In the genomic region with DNA sequence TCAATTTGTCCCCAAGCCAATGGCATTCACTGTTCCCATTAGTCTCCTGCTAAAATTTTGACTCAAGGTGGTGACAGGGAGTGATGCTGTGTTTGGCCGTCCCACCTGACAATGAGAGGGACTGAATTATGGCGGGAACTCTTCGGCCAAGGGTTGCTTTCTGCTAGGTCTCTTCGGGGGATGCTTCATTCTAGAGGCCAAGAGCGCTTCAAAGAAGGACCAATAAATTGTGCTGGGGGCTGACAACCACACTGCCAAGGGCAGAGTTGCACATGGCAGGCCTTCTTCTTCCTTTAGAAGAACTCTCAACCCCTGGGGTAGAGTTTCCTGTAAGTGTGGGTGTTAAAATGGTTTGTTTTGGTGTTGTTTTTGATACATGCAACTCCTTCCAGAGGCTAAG, we compare ENCODE assay signal across 12 cellular contexts.
DNase-seq lines count a peak whose midpoint lies in the region; ATAC-seq and TF ChIP-seq lines count a peak whose summit lies in the region.
"Had no signal": no experiment of that assay in that cellular context is flagged by ENCODE, and none has a peak within 500 bp of the region (broad histone marks: within the 10 kb centered on the region; RNA-seq: fewer than 3 reads in every experiment).

No MANE protein-coding gene starts in this region.

- in situ Hi-C loops in HAP-1 (cut with MboI; ENCODE audit: low sequenced_read_pairs), result no loop called here

- H3K4me1 ChIP-seq in breast epithelium (no peaks in the 10 kb centered on the region), prostate gland (replicated peaks) (no peaks in the 10 kb centered on the region), uterus (no peaks in the 10 kb centered on the region), HAP-1 (no peaks in the 10 kb centered on the region)

- H3K4me3 ChIP-seq in breast epithelium (no peak overlapping the region), prostate gland (no peak overlapping the region), uterus (no peak overlapping the region), HAP-1 (no peak overlapping the region)
- H3K4me3 ChIP-seq: GM23338, PC-9 had no signal

- no peaks in the 10 kb centered on the region for H3K9me3 ChIP-seq in breast epithelium
- H3K9me3 ChIP-seq in prostate gland, result no peaks in the 10 kb centered on the region
- no peaks in the 10 kb centered on the region for H3K9me3 ChIP-seq in uterus
- no peaks in the 10 kb centered on the region for H3K9me3 ChIP-seq in HAP-1

- TF ChIP-seq CTCF in breast epithelium (IDR thresholded peaks at IDR 0.05) (no peak), prostate gland (IDR thresholded peaks at IDR 0.05) (no peak), uterus (IDR thresholded peaks at IDR 0.05) (no peak), RWPE1 (conservative IDR thresholded peaks at IDR 0.05; ENCODE audit: low read depth) (no peak)

- CTCF ChIA-PET in RWPE1 (lab: Yijun Ruan, JAX), result no interaction called here

- TF ChIP-seq POLR2A in breast epithelium (IDR thresholded peaks at IDR 0.05) (no peak), prostate gland (IDR thresholded peaks at IDR 0.05) (no peak), uterus (IDR thresholded peaks at IDR 0.05) (no peak)

- ATAC-seq in Right ventricle myocardium superior (ENCODE audit: poor library complexity), result peak; percentile 45
- ATAC-seq: GM23338 had no signal

- WGBS in prostate gland, result 84% methylated on average over 5 of the region's 5 CpGs

- intact Hi-C loops in breast epithelium (cut with DNase I; ENCODE audit: low total_unique reads), result no loop called here
- intact Hi-C loops in Right ventricle myocardium superior (cut with DNase I), result no loop called here
- intact Hi-C loops in prostate gland (cut with DNase I), result no loop called here
- intact Hi-C loops in uterus (cut with DNase I; ENCODE audit: low total_unique reads), result no loop called here

- DNase-seq in breast epithelium (ENCODE audit: low spot score in 2 of 2), result no peak
- peak; percentile 54 for DNase-seq in Right ventricle myocardium superior
- no peak for DNase-seq in prostate gland (ENCODE audit: low spot score)
- no peak for DNase-seq in uterus
- no peak for DNase-seq in RWPE1 (ENCODE audit: low spot score)
- no peak for DNase-seq in NCI-H1105 (lab: John Stamatoyannopoulos, UW)
- no peak for DNase-seq in HAP-1 (ENCODE audit: low spot score in 2 of 2)
- DNase-seq: DMS 273 treated with DMSO at 0.1 percent for 48 hours, GF-D8, NCI-H82, PC-9 had no signal

- H3K36me3 ChIP-seq in breast epithelium (no peaks in the 10 kb centered on the region), prostate gland (no peaks in the 10 kb centered on the region), uterus (no peaks in the 10 kb centered on the region), HAP-1 (replicated peaks) (no peaks in the 10 kb centered on the region)

- H3K27ac ChIP-seq in breast epithelium, result peak overlapping the region; percentile 45 to 78
- H3K27ac ChIP-seq in prostate gland, result peak overlapping the region; percentile 3 to 9
- H3K27ac ChIP-seq in uterus, result peak overlapping the region; percentile 61 to 69
- H3K27ac ChIP-seq in RWPE1, result no peak overlapping the region
- H3K27ac ChIP-seq: PC-9 had no signal

- no peaks in the 10 kb centered on the region for H3K27me3 ChIP-seq in breast epithelium
- H3K27me3 ChIP-seq in prostate gland (replicated peaks; ENCODE audit: insufficient read depth), result no peaks in the 10 kb centered on the region
- H3K27me3 ChIP-seq in uterus, result no peaks in the 10 kb centered on the region
- no peaks in the 10 kb centered on the region for H3K27me3 ChIP-seq in HAP-1 (ENCODE audit: low read depth)

- POLR2A ChIA-PET in RWPE1 (lab: Yijun Ruan, JAX; ENCODE audit: low non-redundant PET), result no interaction called here
